16 cellular contexts compared by ENCODE assay signal in genomic region chr7:66735154-66735553, GRCh38.
"Had no signal": no experiment of that assay in that cellular context is flagged by ENCODE, and none has a peak within 500 bp of the region (broad histone marks: within the 10 kb centered on the region; RNA-seq: fewer than 3 reads in every experiment).

No MANE protein-coding gene starts in this region.

- H3K27ac ChIP-seq: foreskin keratinocyte, right atrium auricular region, skin epidermis, testis, upper lobe of left lung had no signal

- H3K36me3 ChIP-seq: right atrium auricular region, upper lobe of left lung had no signal

- H3K9me3 ChIP-seq: testis had no signal

- H3K4me3 ChIP-seq: right atrium auricular region, skin epidermis, testis, upper lobe of left lung had no signal

- DNase-seq: activated CD4-positive, CD25-positive, alpha-beta regulatory T cell treated with anti-CD3 and anti-CD28 coated beads, Interleukin-2, amount 50 U/mL, for 72 hours; activated effector memory CD4-positive, alpha-beta T cell treated with Interleukin-2 at 50 U/mL for 16 hours; activated naive CD8-positive, alpha-beta T cell treated with anti-CD3 and anti-CD28 coated beads, Interleukin-2, amount 10 ng/mL, durations not matched to agents 7 days and 5 days; anterior cingulate cortex; cerebellar nuclear complex; effector CD8-positive, alpha-beta T cell; foreskin keratinocyte; glutamatergic neuron; hypothalamus; occipital lobe; stimulated activated CD4-positive, alpha-beta T cell treated with anti-CD3 and anti-CD28 coated beads, Interleukin-4, amount 100 ng/mL, for 24 hours; stimulated activated naive CD8-positive, alpha-beta T cell treated with anti-CD3 and anti-CD28 coated beads, Interleukin-15, amount 100 ng/mL, for 72 hours; testis; upper lobe of left lung had no signal

- H3K4me1 ChIP-seq: foreskin keratinocyte, testis had no signal

- H3K27me3 ChIP-seq: foreskin keratinocyte, right atrium auricular region, testis, upper lobe of left lung had no signal

- H3K27me3 Mint-ChIP-seq: activated naive CD8-positive, alpha-beta T cell treated with anti-CD3 and anti-CD28 coated beads, Interleukin-2, amount 10 ng/mL, durations not matched to agents 7 days and 5 days; stimulated activated naive CD8-positive, alpha-beta T cell treated with anti-CD3 and anti-CD28 coated beads, Interleukin-15, amount 100 ng/mL, for 72 hours had no signal

- H3K27ac Mint-ChIP-seq: activated naive CD8-positive, alpha-beta T cell treated with anti-CD3 and anti-CD28 coated beads, Interleukin-2, amount 10 ng/mL, durations not matched to agents 7 days and 5 days had no signal

- ATAC-seq: foreskin keratinocyte; stimulated activated naive CD8-positive, alpha-beta T cell treated with anti-CD3 and anti-CD28 coated beads, Interleukin-15, amount 100 ng/mL, for 72 hours had no signal

- H3K4me3 Mint-ChIP-seq: activated naive CD8-positive, alpha-beta T cell treated with anti-CD3 and anti-CD28 coated beads, Interleukin-2, amount 10 ng/mL, durations not matched to agents 7 days and 5 days; stimulated activated naive CD8-positive, alpha-beta T cell treated with anti-CD3 and anti-CD28 coated beads, Interleukin-15, amount 100 ng/mL, for 72 hours had no signal
